In genomic region chr7:3197567-3198212, GRCh38 we compare ENCODE assay signal across 18 cellular contexts.
"Had no signal": no experiment of that assay in that cellular context is flagged by ENCODE, and none has a peak within 500 bp of the region (broad histone marks: within the 10 kb centered on the region; RNA-seq: fewer than 3 reads in every experiment).

No MANE protein-coding gene starts in this region.

- H2AFZ ChIP-seq: hepatocyte had no signal

- H3K4me3 ChIP-seq: dorsolateral prefrontal cortex, hepatocyte, suprapubic skin had no signal

- H3K79me2 ChIP-seq: hepatocyte had no signal

- H3K27me3 ChIP-seq: hepatocyte, pancreas had no signal

- H3K4me1 ChIP-seq: suprapubic skin had no signal

- H3K36me3 ChIP-seq: pancreas, suprapubic skin had no signal

- ATAC-seq: activated CD8-positive, alpha-beta memory T cell treated with anti-CD3 and anti-CD28 coated beads, Interleukin-2, amount 10 ng/mL, durations not matched to agents 7 days and 5 days; left ventricle myocardium superior; pancreas had no signal

- H3K27ac Mint-ChIP-seq: activated CD4-positive, alpha-beta memory T cell treated with anti-CD3 and anti-CD28 coated beads for 36 hours; activated CD8-positive, alpha-beta memory T cell treated with anti-CD3 and anti-CD28 coated beads, Interleukin-2, amount 10 ng/mL, durations not matched to agents 7 days and 5 days; stimulated activated naive CD8-positive, alpha-beta T cell treated with anti-CD3 and anti-CD28 coated beads, Interleukin-15, Interleukin-2, amounts not matched to agents 100 ng/mL and 50 ng/mL, for 24 hours had no signal

- H3K4me3 Mint-ChIP-seq: activated CD4-positive, alpha-beta memory T cell treated with anti-CD3 and anti-CD28 coated beads for 36 hours; activated CD8-positive, alpha-beta memory T cell treated with anti-CD3 and anti-CD28 coated beads, Interleukin-2, amount 10 ng/mL, durations not matched to agents 7 days and 5 days; neural crest cell; stimulated activated naive CD8-positive, alpha-beta T cell treated with anti-CD3 and anti-CD28 coated beads, Interleukin-15, Interleukin-2, amounts not matched to agents 100 ng/mL and 50 ng/mL, for 24 hours had no signal

- H3K27ac ChIP-seq: dorsolateral prefrontal cortex, hepatocyte, suprapubic skin, VCaP had no signal

- H3K36me3 Mint-ChIP-seq: activated CD4-positive, alpha-beta memory T cell treated with anti-CD3 and anti-CD28 coated beads for 36 hours had no signal

- H3K27me3 Mint-ChIP-seq: stimulated activated naive CD8-positive, alpha-beta T cell treated with anti-CD3 and anti-CD28 coated beads, Interleukin-15, Interleukin-2, amounts not matched to agents 100 ng/mL and 50 ng/mL, for 24 hours had no signal

- DNase-seq: activated CD4-positive, alpha-beta memory T cell treated with anti-CD3 and anti-CD28 coated beads for 36 hours; activated CD8-positive, alpha-beta memory T cell treated with anti-CD3 and anti-CD28 coated beads, Interleukin-2, amount 10 ng/mL, durations not matched to agents 7 days and 5 days; activated effector memory CD4-positive, alpha-beta T cell treated with Interleukin-2 at 50 U/mL for 16 hours; activated naive CD4-positive, alpha-beta T cell treated with anti-CD3 and anti-CD28 coated beads, Interleukin-2, amount 50 U/mL, for 16 hours; activated T-cell treated with anti-CD3 and anti-CD28 coated beads, Interleukin-2, amount 50 U/mL, for 1 hour; dorsolateral prefrontal cortex; left ventricle myocardium superior; pancreas; retina; small intestine; stimulated activated CD4-positive, alpha-beta T cell treated with anti-CD3 and anti-CD28 coated beads, Interleukin-4, amount 100 ng/mL, for 4 hours; stimulated activated CD8-positive, alpha-beta memory T cell treated with anti-CD3 and anti-CD28 coated beads, Interleukin-4, amount 100 ng/mL, for 48 hours; trophoblast cell had no signal

- H3K4me2 ChIP-seq: hepatocyte had no signal
